9 cellular contexts compared by ENCODE assay signal in the genomic region with DNA sequence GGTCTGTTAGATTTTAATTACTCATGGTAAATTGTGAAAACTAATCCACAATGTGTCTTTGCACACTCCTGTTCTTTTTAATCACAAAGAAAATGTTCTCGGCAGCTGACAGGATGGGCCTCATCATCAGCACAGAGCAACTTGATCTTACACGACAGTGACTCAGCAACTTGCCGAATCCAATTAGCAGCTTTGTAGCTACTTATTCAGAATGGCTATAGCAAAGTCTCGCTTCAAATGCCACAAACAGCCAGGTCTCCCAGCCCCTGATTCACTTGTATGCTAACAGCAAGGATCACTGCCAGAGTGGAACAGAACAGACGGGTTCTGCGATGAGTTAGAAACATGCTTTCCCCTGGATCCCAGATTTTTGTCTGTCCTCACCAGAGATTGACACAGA.
DNase-seq lines count a peak whose midpoint lies in the region; ATAC-seq and TF ChIP-seq lines count a peak whose summit lies in the region.
"Had no signal": no experiment of that assay in that cellular context is flagged by ENCODE, and none has a peak within 500 bp of the region (broad histone marks: within the 10 kb centered on the region; RNA-seq: fewer than 3 reads in every experiment).

No MANE protein-coding gene starts in this region.

- no peaks in the 10 kb centered on the region for H3F3A ChIP-seq in GM23338 (replicated peaks; ENCODE audit: low read depth)

- no peak overlapping the region for H2BK120ac ChIP-seq in neuronal stem cell (ENCODE audit: low read depth, low read length)

- H3K79me2 ChIP-seq in GM23338 (replicated peaks; ENCODE audit: insufficient read depth) = no peaks in the 10 kb centered on the region
- H3K79me2 ChIP-seq in hepatocyte = no peaks in the 10 kb centered on the region

- no peak overlapping the region for H3K4ac ChIP-seq in neuronal stem cell (ENCODE audit: low read length)

- peak; percentile 83 for ATAC-seq in GM23338

- no peak overlapping the region for H2AFZ ChIP-seq in GM23338
- H2AFZ ChIP-seq in neuronal stem cell (ENCODE audit: low read length) = peak overlapping the region; percentile 26
- no peak overlapping the region for H2AFZ ChIP-seq in hepatocyte

- no peak overlapping the region for H3K4me2 ChIP-seq in GM23338
- H3K4me2 ChIP-seq in neuronal stem cell (ENCODE audit: insufficient read depth, low read length, poor library complexity, severe bottlenecking) = no peak overlapping the region
- no peak overlapping the region for H3K4me2 ChIP-seq in hepatocyte

- H3K4me1 ChIP-seq in GM23338 (ENCODE audit: insufficient read depth) = peaks cover 3% of the 10 kb centered on the region; the same call in 1 of the 2 replicates
- H3K4me1 ChIP-seq in neuronal stem cell (ENCODE audit: control insufficient read depth in 2 of 2, insufficient read depth in 1 of 2, low read depth in 1 of 2, low read length in 2 of 2) = peaks cover 10 to 12% of the 10 kb centered on the region in 2 donors
- no peaks in the 10 kb centered on the region for H3K4me1 ChIP-seq in ascending aorta
- H3K4me1 ChIP-seq in hepatocyte (ENCODE audit: insufficient read depth) = no peaks in the 10 kb centered on the region

- no peak overlapping the region for H4K91ac ChIP-seq in neuronal stem cell (ENCODE audit: low read depth, low read length, poor library complexity)

- H3K9ac ChIP-seq in neuronal stem cell (ENCODE audit: low read depth, low read length, poor library complexity) = no peak overlapping the region

- TF ChIP-seq CTCF in GM23338 (conservative IDR thresholded peaks at IDR 0.05; ENCODE audit: low read depth in 2 of 2) (no peak), fibroblast of pulmonary artery (IDR thresholded peaks at IDR 0.05; ENCODE audit: low read length, missing control alignments) (no peak), ascending aorta (IDR thresholded peaks at IDR 0.05) (no peak), hepatocyte (IDR thresholded peaks at IDR 0.05; ENCODE audit: poor library complexity) (no peak)

- no peak overlapping the region for H4K8ac ChIP-seq in neuronal stem cell (ENCODE audit: low read depth, low read length)

- WGBS in neuronal stem cell (ENCODE audit: extremely low coverage in 2 of 2, insufficient read length in 2 of 2, insufficient replicate concordance in 1 of 2), 2 donors = no CpG with 5 or more reads among the region's 6 CpGs
- WGBS in hepatocyte (ENCODE audit: low lambda C conversion rate, missing lambda C conversion rate) = 51% methylated on average over 6 of the region's 6 CpGs

- no peak overlapping the region for H3K4me3 ChIP-seq in GM23338
- H3K4me3 ChIP-seq in fibroblast of pulmonary artery (replicated peaks; ENCODE audit: low read depth, low read length) = no peak overlapping the region
- H3K4me3 ChIP-seq in neuronal stem cell (ENCODE audit: low read length in 2 of 2) = no peak overlapping the region
- H3K4me3 ChIP-seq in ascending aorta = no peak overlapping the region
- H3K4me3 ChIP-seq in hepatocyte = no peak overlapping the region

- H3K27me3 ChIP-seq in GM23338 (ENCODE audit: insufficient read depth) = no peaks in the 10 kb centered on the region
- no peaks in the 10 kb centered on the region for H3K27me3 ChIP-seq in neuronal stem cell (ENCODE audit: control insufficient read depth in 3 of 3, insufficient read depth in 3 of 3, low read depth in 1 of 3, low read length in 3 of 3)
- no peaks in the 10 kb centered on the region for H3K27me3 ChIP-seq in ascending aorta
- no peaks in the 10 kb centered on the region for H3K27me3 ChIP-seq in hepatocyte

- H3K4me1 Mint-ChIP-seq in GM23338 = peaks cover 15% of the 10 kb centered on the region

- H3K27ac Mint-ChIP-seq in GM23338 = peak overlapping the region; percentile 74

- no peak overlapping the region for H2BK15ac ChIP-seq in neuronal stem cell (ENCODE audit: low read length)

- H3K36me3 ChIP-seq in GM23338 (ENCODE audit: insufficient read depth) (no peaks in the 10 kb centered on the region), neuronal stem cell (replicated peaks in 1 of 2; ENCODE audit: control insufficient read depth in 2 of 2, insufficient read depth in 2 of 2, low read length in 2 of 2) (no peaks in the 10 kb centered on the region), ascending aorta (no peaks in the 10 kb centered on the region), hepatocyte (replicated peaks; ENCODE audit: insufficient read depth, low read depth) (no peaks in the 10 kb centered on the region)

- peaks cover 6 to 23% of the 10 kb centered on the region in 2 donors for H3K9me3 ChIP-seq in neuronal stem cell (replicated peaks in 1 of 2; ENCODE audit: control insufficient read depth in 2 of 2, insufficient read depth in 1 of 2, low read depth in 1 of 2, low read length in 2 of 2)
- H3K9me3 ChIP-seq in ascending aorta = peaks cover 0 to 12% of the 10 kb centered on the region in 2 donors
- no peaks in the 10 kb centered on the region for H3K9me3 ChIP-seq in hepatocyte (ENCODE audit: low read depth)

- DNase-seq in GM23338 (ENCODE audit: low spot score) (peak; percentile 60), RPMI7951 (ENCODE audit: low read depth) (peak; percentile 91), fibroblast of pulmonary artery (ENCODE audit: low read depth) (peak; percentile 57), neuronal stem cell (ENCODE audit: low spot score) (peak; percentile 52), GF-D8 (lab: John Stamatoyannopoulos, UW) (no peak), ascending aorta (ENCODE audit: low spot score in 2 of 2) (no peak), hepatocyte (ENCODE audit: low spot score) (no peak)
- DNase-seq in activated effector memory CD4-positive, alpha-beta T cell treated with Interleukin-2 at 50 U/mL for 16 hours = no peak
- DNase-seq: OCI-M1 had no signal

- intact Hi-C loops in ascending aorta (cut with DNase I) = no loop called here

- H4K20me1 ChIP-seq in GM23338 (replicated peaks; ENCODE audit: insufficient read depth) = no peaks in the 10 kb centered on the region
- H4K20me1 ChIP-seq in hepatocyte (ENCODE audit: insufficient read depth, poor library complexity, severe bottlenecking) = no peaks in the 10 kb centered on the region

- H3K14ac ChIP-seq in neuronal stem cell (ENCODE audit: low read length) = no peak overlapping the region

- H3K27ac ChIP-seq in GM23338 (ENCODE audit: low read depth) (no peak overlapping the region), neuronal stem cell (replicated peaks; ENCODE audit: low read length) (peak overlapping the region; percentile 72), ascending aorta (no peak overlapping the region), hepatocyte (no peak overlapping the region)

- H3K9me3 Mint-ChIP-seq in GM23338 = peaks cover 33% of the 10 kb centered on the region

- H3K36me3 Mint-ChIP-seq in GM23338 (ENCODE audit: low read depth) = peaks cover 32% of the 10 kb centered on the region

- no peak overlapping the region for H3K23ac ChIP-seq in neuronal stem cell (ENCODE audit: low read depth, low read length, poor library complexity)

- H3K18ac ChIP-seq in neuronal stem cell (ENCODE audit: low read length) = no peak overlapping the region

- H2BK12ac ChIP-seq in neuronal stem cell (ENCODE audit: low read length) = no peak overlapping the region

- H3K27me3 Mint-ChIP-seq in GM23338 (ENCODE audit: insufficient read depth, low read depth, poor library complexity) = peaks cover 7% of the 10 kb centered on the region

- H3K79me1 ChIP-seq in neuronal stem cell (ENCODE audit: low read depth, low read length) = no peaks in the 10 kb centered on the region

- H3K4me3 Mint-ChIP-seq in GM23338 = no peak overlapping the region

- H2BK5ac ChIP-seq in neuronal stem cell (ENCODE audit: low read length) = no peak overlapping the region

- H3K9me2 ChIP-seq in GM23338 (ENCODE audit: insufficient read depth) (peaks cover 8% of the 10 kb centered on the region; the same call in 1 of the 2 replicates), hepatocyte (replicated peaks; ENCODE audit: insufficient read depth) (no peaks in the 10 kb centered on the region)

- no peak overlapping the region for H2AK5ac ChIP-seq in neuronal stem cell (ENCODE audit: low read depth, low read length)

TF ChIP-seq in GM23338, 12 proteins besides CTCF, POLR2A, EP300 and RAD21 (continues in another document):
- TF ChIP-seq NANOG (IDR thresholded peaks at IDR 0.05; ENCODE audit: borderline replicate concordance) = no peak

Comparison
In these comparisons a context has a peak if more than half of its experiments do, and no peak if none do; other contexts are left out.
1. DNase-seq: peak in GM23338 (single experiment), RPMI7951 (single experiment), fibroblast of pulmonary artery (single experiment) and neuronal stem cell (single experiment); none in GF-D8 (single experiment), ascending aorta (0 of 2), hepatocyte (single experiment) and activated effector memory CD4-positive, alpha-beta T cell treated with Interleukin-2 at 50 U/mL for 16 hours (single experiment).